ENCODE assay signal across 5 cellular contexts in the genomic region with DNA sequence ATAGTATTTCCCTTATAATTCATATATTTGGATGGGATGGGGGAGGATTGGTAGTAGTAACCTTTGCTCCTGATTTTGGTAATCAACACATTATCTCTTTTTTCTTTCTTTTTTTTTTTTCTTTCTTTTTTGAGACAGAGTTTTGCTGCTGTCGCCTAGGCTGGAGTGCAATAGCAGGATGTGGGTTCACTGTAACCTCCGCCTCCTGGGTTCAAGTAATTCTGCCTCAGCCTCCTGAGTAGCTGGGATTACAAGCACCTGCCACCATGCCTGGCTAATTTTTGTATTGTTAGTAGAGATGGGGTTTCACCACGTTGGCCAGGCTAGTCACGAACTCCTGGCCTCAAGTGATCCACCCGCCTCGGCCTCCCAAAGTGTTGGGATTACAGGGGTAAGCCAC. TPM values are rescaled to one million over a fixed set of nuclear protein-coding genes. Genes with fewer than 3 reads are reported as not detected.
"Had no signal": no experiment of that assay in that cellular context is flagged by ENCODE, and none has a peak within 500 bp of the region (broad histone marks: within the 10 kb centered on the region; RNA-seq: fewer than 3 reads in every experiment).

No MANE protein-coding gene starts in this region.

RNA-seq across cellular contexts. Expression of gene NUTM2E, which starts 3.2 kb away (rescaled TPM):
- total RNA-seq: esophagus mucosa, gastrocnemius medialis, renal cortical epithelial cell, sigmoid colon, vagina had no signal
